1 cellular context compared by ENCODE assay signal in the genomic region with DNA sequence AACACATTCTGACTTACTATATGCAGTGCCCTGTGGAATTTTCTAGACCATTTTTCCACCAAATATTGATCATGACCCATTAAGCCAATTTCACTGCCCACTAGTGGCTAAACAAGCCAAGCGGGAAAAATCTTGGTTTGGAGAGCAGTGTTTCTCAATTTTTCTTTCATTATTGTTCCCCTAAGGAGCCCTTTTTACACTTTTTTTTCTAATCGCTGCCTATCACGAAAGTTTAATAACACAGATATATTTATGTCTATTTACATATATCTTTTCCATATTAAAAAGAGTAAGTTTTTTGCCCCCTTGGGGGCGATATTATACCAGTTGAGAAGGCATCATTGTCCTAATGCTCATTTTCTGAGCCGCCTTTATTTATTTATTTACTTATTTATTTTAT.
TF ChIP-seq lines count a peak whose summit lies in the region.

No MANE protein-coding gene starts in this region.

TF ChIP-seq in HepG2, 621 proteins besides CTCF, POLR2A, EP300 and RAD21:
- TF ChIP-seq, protein P1, sequence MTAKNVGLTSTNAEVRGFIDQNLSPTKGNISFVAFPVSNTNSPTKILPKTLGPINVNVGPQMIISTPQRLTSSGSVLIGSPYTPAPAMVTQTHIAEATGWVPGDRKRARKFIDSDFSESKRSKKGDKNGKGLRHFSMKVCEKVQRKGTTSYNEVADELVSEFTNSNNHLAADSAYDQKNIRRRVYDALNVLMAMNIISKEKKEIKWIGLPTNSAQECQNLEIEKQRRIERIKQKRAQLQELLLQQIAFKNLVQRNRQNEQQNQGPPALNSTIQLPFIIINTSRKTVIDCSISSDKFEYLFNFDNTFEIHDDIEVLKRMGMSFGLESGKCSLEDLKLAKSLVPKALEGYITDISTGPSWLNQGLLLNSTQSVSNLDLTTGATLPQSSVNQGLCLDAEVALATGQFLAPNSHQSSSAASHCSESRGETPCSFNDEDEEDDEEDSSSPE (CRISPR knock-in tag; IDR thresholded peaks at IDR 0.05), result no peak
- TF ChIP-seq STAG1 (CRISPR knock-in tag; IDR thresholded peaks at IDR 0.05), result peak; percentile 32
